ENCODE assay signal across 15 cellular contexts in genomic region chr10:100579691-100580090, GRCh38. TPM values are rescaled to one million over a fixed set of nuclear protein-coding genes. Genes with fewer than 3 reads are reported as not detected.
DNase-seq lines count a peak whose midpoint lies in the region; ATAC-seq and TF ChIP-seq lines count a peak whose summit lies in the region.
"Had no signal": no experiment of that assay in that cellular context is flagged by ENCODE, and none has a peak within 500 bp of the region (broad histone marks: within the 10 kb centered on the region; RNA-seq: fewer than 3 reads in every experiment).

No MANE protein-coding gene starts in this region.

- H3K4me3 ChIP-seq in esophagus muscularis mucosa (no peak overlapping the region), vagina (no peak overlapping the region)
- H3K4me3 ChIP-seq: GM23248 had no signal

- POLR2A ChIA-PET in activated CD8-positive, alpha-beta T cell treated with anti-CD3 and anti-CD28 coated beads, Interleukin-2, amount 10 ng/mL, durations not matched to agents 7 days and 5 days (lab: Charles Lee) = interaction anchor here (0.6 kb wide), 1 partner anchor 82 kb away, joined by 3 read pairs; no protein-coding TSS in a partner anchor
- POLR2A ChIA-PET in activated CD8-positive, alpha-beta T cell treated with anti-CD3 and anti-CD28 coated beads for 36 hours (lab: Charles Lee) = no interaction called here

- H3K36me3 ChIP-seq in esophagus muscularis mucosa = no peaks in the 10 kb centered on the region
- H3K36me3 ChIP-seq in vagina = no peaks in the 10 kb centered on the region

- CTCF ChIA-PET in activated CD8-positive, alpha-beta T cell treated with anti-CD3 and anti-CD28 coated beads, Interleukin-2, amount 10 ng/mL, durations not matched to agents 7 days and 5 days (lab: Charles Lee) = no interaction called here
- CTCF ChIA-PET in activated CD8-positive, alpha-beta T cell treated with anti-CD3 and anti-CD28 coated beads for 36 hours (lab: Charles Lee) = interaction anchor here (0.6 to 1.3 kb wide), 3 partner anchors 10 to 163 kb away, joined by 3 to 4 read pairs (median 3); no protein-coding TSS in a partner anchor
- CTCF ChIA-PET in activated CD8-positive, alpha-beta memory T cell treated with anti-CD3 and anti-CD28 coated beads, Interleukin-2, amount 10 ng/mL, durations not matched to agents 7 days and 5 days (lab: Charles Lee) = no interaction called here

- H3K4me3 Mint-ChIP-seq in activated CD8-positive, alpha-beta T cell treated with anti-CD3 and anti-CD28 coated beads, Interleukin-2, amount 10 ng/mL, durations not matched to agents 7 days and 5 days = no peak overlapping the region
- H3K4me3 Mint-ChIP-seq in activated CD8-positive, alpha-beta T cell treated with anti-CD3 and anti-CD28 coated beads for 36 hours = no peak overlapping the region
- H3K4me3 Mint-ChIP-seq in activated CD8-positive, alpha-beta memory T cell treated with anti-CD3 and anti-CD28 coated beads, Interleukin-2, amount 10 ng/mL, durations not matched to agents 7 days and 5 days = no peak overlapping the region
- no peak overlapping the region for H3K4me3 Mint-ChIP-seq in CD14-positive monocyte
- H3K4me3 Mint-ChIP-seq: CD4-positive, alpha-beta T cell had no signal

- WGBS in esophagus muscularis mucosa = 75% methylated on average over 5 of the region's 5 CpGs

- H3K27ac ChIP-seq in esophagus muscularis mucosa (replicated peaks in 1 of 4) (no peak overlapping the region), vagina (no peak overlapping the region)
- H3K27ac ChIP-seq: 22Rv1, GM23248 had no signal

- TF ChIP-seq POLR2A in esophagus muscularis mucosa (IDR thresholded peaks at IDR 0.05; ENCODE audit: low read depth) (no peak), vagina (IDR thresholded peaks at IDR 0.05) (no peak)

- H3K27me3 Mint-ChIP-seq in activated CD8-positive, alpha-beta T cell treated with anti-CD3 and anti-CD28 coated beads, Interleukin-2, amount 10 ng/mL, durations not matched to agents 7 days and 5 days (ENCODE audit: low read depth) = peaks cover 30% of the 10 kb centered on the region
- H3K27me3 Mint-ChIP-seq in activated CD8-positive, alpha-beta T cell treated with anti-CD3 and anti-CD28 coated beads for 36 hours = peaks cover 10% of the 10 kb centered on the region
- H3K27me3 Mint-ChIP-seq in activated CD8-positive, alpha-beta memory T cell treated with anti-CD3 and anti-CD28 coated beads, Interleukin-2, amount 10 ng/mL, durations not matched to agents 7 days and 5 days = peaks cover 47% of the 10 kb centered on the region
- peaks cover 31 to 50% (median 37%) of the 10 kb centered on the region in 3 donors for H3K27me3 Mint-ChIP-seq in CD14-positive monocyte (ENCODE audit: low read depth in 3 of 3)

- DNase-seq in activated CD8-positive, alpha-beta T cell treated with anti-CD3 and anti-CD28 coated beads, Interleukin-2, amount 10 ng/mL, durations not matched to agents 7 days and 5 days = peak; percentile 7
- DNase-seq in activated CD8-positive, alpha-beta T cell treated with anti-CD3 and anti-CD28 coated beads for 36 hours = no peak
- peak; percentile 22 for DNase-seq in activated CD8-positive, alpha-beta memory T cell treated with anti-CD3 and anti-CD28 coated beads, Interleukin-2, amount 10 ng/mL, durations not matched to agents 7 days and 5 days
- DNase-seq in esophagus muscularis mucosa (ENCODE audit: extremely low spot score) (peak; percentile 62), vagina (ENCODE audit: extremely low spot score in 2 of 2) (peak; percentile 54 to 55), CD14-positive monocyte (ENCODE audit: low spot score) (no peak), T-helper 1 cell (no peak)
- DNase-seq: Calu3; CD4-positive, alpha-beta T cell; DMS 273 treated with DMSO at 0.1 percent for 48 hours; GM23248; IMR-90 had no signal

- H3K27me3 ChIP-seq in esophagus muscularis mucosa (peaks cover 0 to 39% (median 0%) of the 10 kb centered on the region in 4 donors), vagina (no peaks in the 10 kb centered on the region)

- H3K9me3 Mint-ChIP-seq in activated CD8-positive, alpha-beta T cell treated with anti-CD3 and anti-CD28 coated beads, Interleukin-2, amount 10 ng/mL, durations not matched to agents 7 days and 5 days (ENCODE audit: insufficient read depth) = no peaks in the 10 kb centered on the region
- no peaks in the 10 kb centered on the region for H3K9me3 Mint-ChIP-seq in activated CD8-positive, alpha-beta T cell treated with anti-CD3 and anti-CD28 coated beads for 36 hours
- no peaks in the 10 kb centered on the region for H3K9me3 Mint-ChIP-seq in activated CD8-positive, alpha-beta memory T cell treated with anti-CD3 and anti-CD28 coated beads, Interleukin-2, amount 10 ng/mL, durations not matched to agents 7 days and 5 days (ENCODE audit: low read depth)
- H3K9me3 Mint-ChIP-seq in CD14-positive monocyte = peaks cover 0 to 4% (median 0%) of the 10 kb centered on the region in 7 donors
- H3K9me3 Mint-ChIP-seq: CD4-positive, alpha-beta T cell had no signal

- intact Hi-C loops in activated CD8-positive, alpha-beta T cell treated with anti-CD3 and anti-CD28 coated beads for 36 hours (cut with micrococcal nuclease) = no loop called here
- intact Hi-C loops in esophagus muscularis mucosa (cut with DNase I) (no loop called here), vagina (cut with DNase I) (no loop called here), CD14-positive monocyte (cut with micrococcal nuclease) (no loop called here)

- TF ChIP-seq CTCF in activated CD8-positive, alpha-beta T cell treated with anti-CD3 and anti-CD28 coated beads for 36 hours (IDR thresholded peaks at IDR 0.05) = no peak
- TF ChIP-seq CTCF in esophagus muscularis mucosa (IDR thresholded peaks at IDR 0.05) (no peak), vagina (IDR thresholded peaks at IDR 0.05) (no peak), CD14-positive monocyte (IDR thresholded peaks at IDR 0.05) (no peak)

- H3K36me3 Mint-ChIP-seq in activated CD8-positive, alpha-beta T cell treated with anti-CD3 and anti-CD28 coated beads, Interleukin-2, amount 10 ng/mL, durations not matched to agents 7 days and 5 days (ENCODE audit: low read depth) = no peaks in the 10 kb centered on the region
- no peaks in the 10 kb centered on the region for H3K36me3 Mint-ChIP-seq in activated CD8-positive, alpha-beta T cell treated with anti-CD3 and anti-CD28 coated beads for 36 hours (ENCODE audit: low read depth)
- H3K36me3 Mint-ChIP-seq in activated CD8-positive, alpha-beta memory T cell treated with anti-CD3 and anti-CD28 coated beads, Interleukin-2, amount 10 ng/mL, durations not matched to agents 7 days and 5 days = no peaks in the 10 kb centered on the region
- no peaks in the 10 kb centered on the region for H3K36me3 Mint-ChIP-seq in CD14-positive monocyte

- H3K27ac Mint-ChIP-seq in activated CD8-positive, alpha-beta T cell treated with anti-CD3 and anti-CD28 coated beads, Interleukin-2, amount 10 ng/mL, durations not matched to agents 7 days and 5 days = no peak overlapping the region
- no peak overlapping the region for H3K27ac Mint-ChIP-seq in activated CD8-positive, alpha-beta T cell treated with anti-CD3 and anti-CD28 coated beads for 36 hours
- no peak overlapping the region for H3K27ac Mint-ChIP-seq in activated CD8-positive, alpha-beta memory T cell treated with anti-CD3 and anti-CD28 coated beads, Interleukin-2, amount 10 ng/mL, durations not matched to agents 7 days and 5 days
- H3K27ac Mint-ChIP-seq in CD14-positive monocyte = no peak overlapping the region
- H3K27ac Mint-ChIP-seq: CD4-positive, alpha-beta T cell had no signal

- H3K4me1 ChIP-seq in esophagus muscularis mucosa = no peaks in the 10 kb centered on the region
- H3K4me1 ChIP-seq in vagina = no peaks in the 10 kb centered on the region

- H3K9me3 ChIP-seq in esophagus muscularis mucosa = no peaks in the 10 kb centered on the region
- H3K9me3 ChIP-seq in vagina = no peaks in the 10 kb centered on the region

- no peaks in the 10 kb centered on the region for H3K4me1 Mint-ChIP-seq in activated CD8-positive, alpha-beta T cell treated with anti-CD3 and anti-CD28 coated beads, Interleukin-2, amount 10 ng/mL, durations not matched to agents 7 days and 5 days (ENCODE audit: low read depth)
- no peaks in the 10 kb centered on the region for H3K4me1 Mint-ChIP-seq in activated CD8-positive, alpha-beta T cell treated with anti-CD3 and anti-CD28 coated beads for 36 hours (ENCODE audit: low read depth)
- no peaks in the 10 kb centered on the region for H3K4me1 Mint-ChIP-seq in activated CD8-positive, alpha-beta memory T cell treated with anti-CD3 and anti-CD28 coated beads, Interleukin-2, amount 10 ng/mL, durations not matched to agents 7 days and 5 days
- no peaks in the 10 kb centered on the region for H3K4me1 Mint-ChIP-seq in CD14-positive monocyte

- no peak for TF ChIP-seq EP300 in esophagus muscularis mucosa (IDR thresholded peaks at IDR 0.05)

- ATAC-seq in activated CD8-positive, alpha-beta T cell treated with anti-CD3 and anti-CD28 coated beads, Interleukin-2, amount 10 ng/mL, durations not matched to agents 7 days and 5 days = no peak
- no peak for ATAC-seq in activated CD8-positive, alpha-beta T cell treated with anti-CD3 and anti-CD28 coated beads for 36 hours
- ATAC-seq in activated CD8-positive, alpha-beta memory T cell treated with anti-CD3 and anti-CD28 coated beads, Interleukin-2, amount 10 ng/mL, durations not matched to agents 7 days and 5 days = no peak
- no peak for ATAC-seq in GM18511 (IDR thresholded peaks at IDR 0.05; ENCODE audit: unreplicated experiment)
- ATAC-seq: HCT116 had no signal

RNA-seq across cellular contexts. Expression of gene HIF1AN, which starts 43.9 kb away (rescaled TPM):
- total RNA-seq in activated CD8-positive, alpha-beta T cell treated with anti-CD3 and anti-CD28 coated beads, Interleukin-2, amount 10 ng/mL, durations not matched to agents 7 days and 5 days = 10 to 100 TPM; 46.5 to 48.1 TPM
- 10 to 100 TPM; 35.3 to 36.5 TPM for total RNA-seq in activated CD8-positive, alpha-beta T cell treated with anti-CD3 and anti-CD28 coated beads for 36 hours
- total RNA-seq in activated CD8-positive, alpha-beta memory T cell treated with anti-CD3 and anti-CD28 coated beads, Interleukin-2, amount 10 ng/mL, durations not matched to agents 7 days and 5 days = 10 to 100 TPM; 49.2 to 53.6 TPM
- total RNA-seq in esophagus muscularis mucosa = 10 to 100 TPM in 3 of 4 donors, 1 to 10 TPM in 1; 7.6 to 15.4 (median 13.6) TPM
- total RNA-seq in vagina = 16.9 TPM
- 10 to 100 TPM; 17.2 to 25.3 TPM for polyA plus RNA-seq in CD14-positive monocyte

RNA-seq across cellular contexts. Expression of gene NDUFB8, which starts 50.0 kb away (rescaled TPM):
- total RNA-seq in activated CD8-positive, alpha-beta T cell treated with anti-CD3 and anti-CD28 coated beads, Interleukin-2, amount 10 ng/mL, durations not matched to agents 7 days and 5 days = 100 to 1,000 TPM; 290 to 293 TPM
- 100 to 1,000 TPM; 365 to 384 TPM for total RNA-seq in activated CD8-positive, alpha-beta T cell treated with anti-CD3 and anti-CD28 coated beads for 36 hours
- 100 to 1,000 TPM; 268 to 300 TPM for total RNA-seq in activated CD8-positive, alpha-beta memory T cell treated with anti-CD3 and anti-CD28 coated beads, Interleukin-2, amount 10 ng/mL, durations not matched to agents 7 days and 5 days
- total RNA-seq in esophagus muscularis mucosa = 100 to 1,000 TPM; 231 to 315 (median 279) TPM
- total RNA-seq in vagina = 143 TPM
- polyA plus RNA-seq in CD14-positive monocyte = 100 to 1,000 TPM; 381 to 419 TPM

Comparison
In these comparisons a context has a peak if more than half of its experiments do, and no peak if none do; other contexts are left out.
1. DNase-seq: peak in activated CD8-positive, alpha-beta T cell treated with anti-CD3 and anti-CD28 coated beads, Interleukin-2, amount 10 ng/mL, durations not matched to agents 7 days and 5 days (single experiment), activated CD8-positive, alpha-beta memory T cell treated with anti-CD3 and anti-CD28 coated beads, Interleukin-2, amount 10 ng/mL, durations not matched to agents 7 days and 5 days (single experiment), esophagus muscularis mucosa (single experiment) and vagina (2 of 2); none in activated CD8-positive, alpha-beta T cell treated with anti-CD3 and anti-CD28 coated beads for 36 hours (single experiment), CD14-positive monocyte (single experiment) and T-helper 1 cell (0 of 5).